ENCODE assay signal across 8 cellular contexts in genomic region chr7:140062528-140063299, GRCh38. TPM values are rescaled to one million over a fixed set of nuclear protein-coding genes. Genes with fewer than 3 reads are reported as not detected.
DNase-seq lines count a peak whose midpoint lies in the region; ATAC-seq and TF ChIP-seq lines count a peak whose summit lies in the region.

TSS of gene PARP12 (minus strand) at chr7:140062951. CDS start at chr7:140062847, 104 bp downstream.

- ATAC-seq in GM18909 (IDR thresholded peaks at IDR 0.05; ENCODE audit: poor library complexity, unreplicated experiment) (peak; percentile 90), HG03159 (IDR thresholded peaks at IDR 0.05; ENCODE audit: unreplicated experiment) (peak; percentile 94), lower lobe of right lung (peak; percentile 96)

- no peak for TF ChIP-seq CTCF in lower lobe of right lung (IDR thresholded peaks at IDR 0.05)

- peak; percentile 91 for DNase-seq in AG08396 (ENCODE audit: low spot score)
- peak; percentile 72 for DNase-seq in NCI-H460 (ENCODE audit: extremely low read depth, low read depth)
- DNase-seq in activated CD4-positive, alpha-beta T cell treated with anti-CD3 and anti-CD28 coated beads, Interleukin-2, amount 50 U/mL, for 48 hours: peak; percentile 83 to 87
- DNase-seq in lower lobe of right lung: peak; percentile 97
- peak; percentile 58 to 83 (median 68) for DNase-seq in stimulated activated CD4-positive, alpha-beta T cell treated with anti-CD3 and anti-CD28 coated beads, TNF-alpha, amount 100 ng/mL, for 24 hours (ENCODE audit: low read depth in 3 of 3)

- H3K4me1 ChIP-seq in duodenal mucosa (ENCODE audit: control insufficient read depth in 1 of 2, insufficient read depth in 2 of 2, low read length in 2 of 2) (peaks cover 34 to 40% of the 10 kb centered on the region in 2 donors), lower lobe of right lung (peaks cover 48% of the 10 kb centered on the region)

- H3K27me3 ChIP-seq in duodenal mucosa (ENCODE audit: control insufficient read depth in 1 of 2, insufficient read depth in 2 of 2, low read length in 2 of 2) (no peaks in the 10 kb centered on the region), lower lobe of right lung (ENCODE audit: low read depth) (no peaks in the 10 kb centered on the region)

- H3K36me3 ChIP-seq in duodenal mucosa (ENCODE audit: control insufficient read depth in 1 of 2, insufficient read depth in 2 of 2, low read length in 2 of 2): peaks cover 0 to under 1% of the 10 kb centered on the region in 2 donors
- H3K36me3 ChIP-seq in lower lobe of right lung: no peaks in the 10 kb centered on the region

- intact Hi-C loops in lower lobe of right lung (cut with DNase I): no loop called here

- H3K4me3 ChIP-seq in duodenal mucosa (ENCODE audit: low read depth in 1 of 2, low read length in 2 of 2) (peak within 1 kb of the TSS; percentile 83 to 84), lower lobe of right lung (peak within 1 kb of the TSS; percentile 82)

- H3K27ac ChIP-seq in duodenal mucosa (ENCODE audit: low read depth, low read length) (peak within 1 kb of the TSS; percentile 93), lower lobe of right lung (peak within 1 kb of the TSS; percentile 95)

- peak within 1 kb of the TSS; percentile 84 to 90 for H3K9ac ChIP-seq in duodenal mucosa (ENCODE audit: low read depth in 1 of 2, low read length in 2 of 2)

- H3K9me3 ChIP-seq in duodenal mucosa (ENCODE audit: control insufficient read depth in 1 of 2, low read length in 2 of 2) (peaks cover 5 to 6% of the 10 kb centered on the region in 2 donors), lower lobe of right lung (peaks cover 19% of the 10 kb centered on the region)

RNA-seq across cellular contexts. Expression of gene PARP12, which starts in this region (rescaled TPM):
- total RNA-seq in NCI-H460 (2014; rRNA removed; shearing (Covaris generic)): 23.4 and 25.6 TPM in 2 replicates
- polyA plus RNA-seq in NCI-H460 (2014; cell fraction: nucleus; rRNA removed): 27.9 and 36.8 TPM in 2 replicates
- 122 TPM for total RNA-seq in lower lobe of right lung

Comparison
In these comparisons a context has a peak if more than half of its experiments do, and no peak if none do; other contexts are left out.
1. Peak in every context shown above with its lines: DNase-seq, ATAC-seq, H3K4me3 ChIP-seq and H3K27ac ChIP-seq.